In the genomic region with DNA sequence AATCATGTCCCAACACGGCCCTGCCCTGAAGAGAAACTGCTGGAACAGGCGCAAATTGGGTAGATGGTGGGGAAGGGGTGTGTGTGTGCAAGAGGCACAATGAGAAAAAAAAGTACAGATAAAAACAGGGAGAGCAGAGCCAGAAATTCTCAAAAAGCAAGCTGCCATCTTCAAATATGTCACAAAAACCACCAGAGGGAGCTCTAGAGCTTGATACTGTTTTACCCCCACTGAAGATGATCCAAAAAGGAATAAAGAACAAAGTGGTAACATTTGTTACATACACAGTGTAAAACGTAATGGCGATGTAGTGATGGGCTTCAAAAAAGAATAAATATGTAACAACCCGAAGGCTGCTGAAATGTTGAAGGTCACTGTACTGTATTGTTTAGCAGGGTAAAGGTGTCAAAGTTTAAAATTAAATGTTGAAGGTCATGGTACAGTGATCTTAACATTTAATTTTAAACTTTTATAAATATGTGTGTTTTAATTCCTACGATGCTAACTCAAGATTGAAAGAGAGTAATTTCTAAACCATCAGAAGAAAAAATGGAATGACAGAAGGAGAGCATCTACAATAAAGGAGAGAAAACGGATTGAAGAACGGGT, we compare ENCODE assay signal across 1 cellular context.
TF ChIP-seq lines count a peak whose summit lies in the region.

No MANE protein-coding gene starts in this region.

TF ChIP-seq in H1, 55 proteins besides CTCF, POLR2A, EP300 and RAD21:
- TF ChIP-seq ATF2 (IDR thresholded peaks at IDR 0.05; ENCODE audit: low read length) (no peak), SP1 (IDR thresholded peaks at IDR 0.05; ENCODE audit: low read depth, low read length) (no peak), HDAC2 (IDR thresholded peaks at IDR 0.05; ENCODE audit: borderline replicate concordance in 1 of 2, low read depth in 2 of 2, low read length in 2 of 2) (no peak), MAFK (IDR thresholded peaks at IDR 0.05; ENCODE audit: low read depth, low read length) (no peak), SIRT6 (IDR thresholded peaks at IDR 0.05; ENCODE audit: low read length) (no peak), KDM5A (IDR thresholded peaks at IDR 0.05; ENCODE audit: low read length) (no peak), ZNF274 (IDR thresholded peaks at IDR 0.05; ENCODE audit: borderline replicate concordance, extremely low read depth, low read length) (no peak), CEBPB (IDR thresholded peaks at IDR 0.05; ENCODE audit: low read depth, low read length) (no peak), JUN (IDR thresholded peaks at IDR 0.05; ENCODE audit: low read depth, low read length) (no peak), CBX5 (IDR thresholded peaks at IDR 0.05; ENCODE audit: low read depth, low read length) (no peak)
- TF ChIP-seq, protein P1, sequence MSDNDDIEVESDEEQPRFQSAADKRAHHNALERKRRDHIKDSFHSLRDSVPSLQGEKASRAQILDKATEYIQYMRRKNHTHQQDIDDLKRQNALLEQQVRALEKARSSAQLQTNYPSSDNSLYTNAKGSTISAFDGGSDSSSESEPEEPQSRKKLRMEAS (IDR thresholded peaks at IDR 0.05), result no peak
